Comparison of ENCODE assay signal across 14 cellular contexts in genomic region chr5:139663752-139664151, GRCh38. TPM values are rescaled to one million over a fixed set of nuclear protein-coding genes. Genes with fewer than 3 reads are reported as not detected.
A peak's percentile ranks its signal among the peaks of the same experiment; 100 is the strongest.
DNase-seq lines count a peak whose midpoint lies in the region; ATAC-seq and TF ChIP-seq lines count a peak whose summit lies in the region.
"Had no signal": no experiment of that assay in that cellular context is flagged by ENCODE, and none has a peak within 500 bp of the region (broad histone marks: within the 10 kb centered on the region; RNA-seq: fewer than 3 reads in every experiment).

No MANE protein-coding gene starts in this region.

- peak overlapping the region; percentile 39 for H3K4ac ChIP-seq in trophoblast cell (ENCODE audit: low read depth, low read length)

- H3K27ac ChIP-seq in A673 (ENCODE audit: low read depth, low read length, poor library complexity, severe bottlenecking) (peak overlapping the region; percentile 40), KOPT-K1 (ENCODE audit: low read depth, low read length, poor library complexity, severe bottlenecking) (peak overlapping the region; percentile 12), trophoblast cell (ENCODE audit: low read depth, low read length) (no peak overlapping the region)
- H3K27ac ChIP-seq: foreskin keratinocyte had no signal

- H3K4me3 ChIP-seq in A673 (ENCODE audit: low read depth, low read length, poor library complexity, severe bottlenecking) (no peak overlapping the region), trophoblast cell (ENCODE audit: low read depth, low read length) (no peak overlapping the region)

- BruUV-seq in A673 (replicated peaks; lab: Mats Ljungman, UMichigan) = no TSS peak

- peaks cover 42% of the 10 kb centered on the region for H3K79me1 ChIP-seq in trophoblast cell (ENCODE audit: low read length)

- no peak overlapping the region for H2BK120ac ChIP-seq in trophoblast cell (ENCODE audit: insufficient read depth, low read length, poor library complexity)

- no peak overlapping the region for H3K4me3 Mint-ChIP-seq in dendritic cell treated with granulocyte-macrophage colony-stimulating factor and Interleukin-4, amounts not matched to agents 40 ng/mL and 50 ng/mL, for 4 days
- H3K4me3 Mint-ChIP-seq: activated CD8-positive, alpha-beta memory T cell treated with anti-CD3 and anti-CD28 coated beads, Interleukin-2, amount 10 ng/mL, durations not matched to agents 7 days and 5 days had no signal

- WGBS in trophoblast cell (ENCODE audit: extremely low coverage, insufficient coverage, insufficient read length) = no CpG with 5 or more reads among the region's 5 CpGs

- H3K9ac ChIP-seq in trophoblast cell (ENCODE audit: low read length) = no peak overlapping the region

- H3K27me3 ChIP-seq in A673 (replicated peaks; ENCODE audit: insufficient read depth, low read depth, low read length, poor library complexity) (no peaks in the 10 kb centered on the region), trophoblast cell (ENCODE audit: insufficient read depth, low read length) (no peaks in the 10 kb centered on the region)
- H3K27me3 ChIP-seq: foreskin keratinocyte had no signal

- H3K4me2 ChIP-seq in trophoblast cell (ENCODE audit: low read length) = no peak overlapping the region

- no peak overlapping the region for H4K91ac ChIP-seq in trophoblast cell (ENCODE audit: low read depth, low read length)

- H3K9me3 ChIP-seq in A673 (ENCODE audit: low read depth, low read length, poor library complexity, severe bottlenecking) = no peaks in the 10 kb centered on the region
- no peaks in the 10 kb centered on the region for H3K9me3 ChIP-seq in KOPT-K1 (ENCODE audit: insufficient read depth, low read length, poor library complexity, severe bottlenecking)
- H3K9me3 ChIP-seq in trophoblast cell (ENCODE audit: insufficient read depth, low read depth, low read length) = peaks cover 3% of the 10 kb centered on the region

- peaks cover 53% of the 10 kb centered on the region for H3K79me2 ChIP-seq in trophoblast cell (ENCODE audit: control insufficient read depth, insufficient read depth, low read length, poor library complexity)

- H4K8ac ChIP-seq in trophoblast cell (ENCODE audit: low read depth, low read length) = no peak overlapping the region

- DNase-seq in A673 (ENCODE audit: low spot score) (no peak), trophoblast cell (no peak), cerebellar nuclear complex (lab: John Stamatoyannopoulos, UW) (no peak), mucosa of gallbladder (ENCODE audit: low spot score) (no peak), cerebellar cortex (ENCODE audit: low spot score) (no peak)
- DNase-seq: activated CD4-positive, CD25-positive, alpha-beta regulatory T cell; activated CD8-positive, alpha-beta memory T cell treated with anti-CD3 and anti-CD28 coated beads, Interleukin-2, amount 10 ng/mL, durations not matched to agents 7 days and 5 days; activated gamma-delta T cell treated with Interleukin-2 at 50 U/mL for 16 hours; foreskin keratinocyte; NCI-H345; stimulated activated CD4-positive, alpha-beta T cell treated with anti-CD3 and anti-CD28 coated beads, Interleukin-4, amount 100 ng/mL, for 4 hours had no signal

- H2AFZ ChIP-seq in trophoblast cell (ENCODE audit: insufficient read depth, low read length, poor library complexity) = no peak overlapping the region

- peaks cover 4% of the 10 kb centered on the region for H3K27me3 Mint-ChIP-seq in dendritic cell treated with granulocyte-macrophage colony-stimulating factor and Interleukin-4, amounts not matched to agents 40 ng/mL and 50 ng/mL, for 4 days
- H3K27me3 Mint-ChIP-seq: activated CD8-positive, alpha-beta memory T cell treated with anti-CD3 and anti-CD28 coated beads, Interleukin-2, amount 10 ng/mL, durations not matched to agents 7 days and 5 days had no signal

- TF ChIP-seq CTCF in A673 (conservative IDR thresholded peaks at IDR 0.05; ENCODE audit: low read depth, low read length) = no peak

- peak overlapping the region; percentile 12 for H3K18ac ChIP-seq in trophoblast cell (ENCODE audit: low read length)

- POLR2A ChIA-PET in A673 (lab: Charles Lee; ENCODE audit: low non-redundant PET) = no interaction called here

- no peak overlapping the region for H3K23ac ChIP-seq in trophoblast cell (ENCODE audit: low read length)

- H2AK5ac ChIP-seq in trophoblast cell (ENCODE audit: low read length) = no peak overlapping the region

- H3K4me1 ChIP-seq in A673 (ENCODE audit: insufficient read depth, low read length, poor library complexity, severe bottlenecking) (peaks cover 77% of the 10 kb centered on the region), trophoblast cell (ENCODE audit: control insufficient read depth in 1 of 2, insufficient read depth in 2 of 2, low read length in 2 of 2) (peaks cover 58 to 68% of the 10 kb centered on the region in 2 experiments)

- CTCF ChIA-PET in A673 (lab: Charles Lee) = no interaction called here

- H2BK12ac ChIP-seq in trophoblast cell (ENCODE audit: low read length) = no peak overlapping the region

- H4K12ac ChIP-seq in trophoblast cell (ENCODE audit: low read depth, low read length) = no peak overlapping the region

- no peak overlapping the region for H3K14ac ChIP-seq in trophoblast cell (ENCODE audit: low read length)

- peak overlapping the region; percentile 72 for H3K27ac Mint-ChIP-seq in dendritic cell treated with granulocyte-macrophage colony-stimulating factor and Interleukin-4, amounts not matched to agents 40 ng/mL and 50 ng/mL, for 4 days
- H3K27ac Mint-ChIP-seq: activated CD8-positive, alpha-beta memory T cell treated with anti-CD3 and anti-CD28 coated beads, Interleukin-2, amount 10 ng/mL, durations not matched to agents 7 days and 5 days had no signal

- H3K36me3 ChIP-seq in A673 (ENCODE audit: insufficient read depth, low read length, poor library complexity, severe bottlenecking) = no peaks in the 10 kb centered on the region
- no peaks in the 10 kb centered on the region; the same call in 1 of the 2 replicates for H3K36me3 ChIP-seq in KOPT-K1 (ENCODE audit: insufficient read depth, low read length)
- peaks cover 41 to 46% of the 10 kb centered on the region in 2 experiments for H3K36me3 ChIP-seq in trophoblast cell (ENCODE audit: control insufficient read depth in 1 of 2, insufficient read depth in 2 of 2, low read length in 2 of 2)

- intact Hi-C loops in A673 (cut with micrococcal nuclease; ENCODE audit: unreplicated experiment) = no loop called here
- intact Hi-C loops in dendritic cell treated with granulocyte-macrophage colony-stimulating factor and Interleukin-4, amounts not matched to agents 40 ng/mL and 50 ng/mL, for 4 days (cut with micrococcal nuclease) = loop anchor here (2.0 kb wide), 1 partner anchor 15 kb away; the partner anchor contains the start of gene CXXC5

- no peak for ATAC-seq in HG03439 (IDR thresholded peaks at IDR 0.05; ENCODE audit: unreplicated experiment)
- ATAC-seq: activated CD8-positive, alpha-beta memory T cell treated with anti-CD3 and anti-CD28 coated beads, Interleukin-2, amount 10 ng/mL, durations not matched to agents 7 days and 5 days; foreskin keratinocyte had no signal

- peaks cover 96% of the 10 kb centered on the region for H3K4me1 Mint-ChIP-seq in dendritic cell treated with granulocyte-macrophage colony-stimulating factor and Interleukin-4, amounts not matched to agents 40 ng/mL and 50 ng/mL, for 4 days (ENCODE audit: low read depth)

- no peaks in the 10 kb centered on the region for H3K9me3 Mint-ChIP-seq in dendritic cell treated with granulocyte-macrophage colony-stimulating factor and Interleukin-4, amounts not matched to agents 40 ng/mL and 50 ng/mL, for 4 days

- H2BK5ac ChIP-seq in trophoblast cell (ENCODE audit: low read depth, low read length, poor library complexity) = no peak overlapping the region

- peaks cover 22% of the 10 kb centered on the region for H3K36me3 Mint-ChIP-seq in dendritic cell treated with granulocyte-macrophage colony-stimulating factor and Interleukin-4, amounts not matched to agents 40 ng/mL and 50 ng/mL, for 4 days (ENCODE audit: low read depth)
- H3K36me3 Mint-ChIP-seq: activated CD8-positive, alpha-beta memory T cell treated with anti-CD3 and anti-CD28 coated beads, Interleukin-2, amount 10 ng/mL, durations not matched to agents 7 days and 5 days had no signal

RNA-seq across cellular contexts. Expression of gene CXXC5, which starts 15.6 kb away (rescaled TPM):
- total RNA-seq in A673 (2021) = 56.4 and 57.2 TPM in 2 replicates
- polyA plus RNA-seq in trophoblast cell (2013) = 101 and 105 TPM in 2 replicates
- 71.7 TPM for total RNA-seq in mucosa of gallbladder
